In genomic region chr3:129615751-129616281, GRCh38 we compare ENCODE assay signal across 1 cellular context.
TF ChIP-seq lines count a peak whose summit lies in the region.

No MANE protein-coding gene starts in this region.

TF ChIP-seq in HCT116, 20 proteins besides CTCF, POLR2A, EP300 and RAD21 (continued from another document):
- TF ChIP-seq ZBTB33 (IDR thresholded peaks at IDR 0.05; ENCODE audit: extremely low read depth, insufficient replicate concordance, low read length): no peak
- no peak for TF ChIP-seq EZH2 (IDR thresholded peaks at IDR 0.05)
- TF ChIP-seq, protein P1, sequence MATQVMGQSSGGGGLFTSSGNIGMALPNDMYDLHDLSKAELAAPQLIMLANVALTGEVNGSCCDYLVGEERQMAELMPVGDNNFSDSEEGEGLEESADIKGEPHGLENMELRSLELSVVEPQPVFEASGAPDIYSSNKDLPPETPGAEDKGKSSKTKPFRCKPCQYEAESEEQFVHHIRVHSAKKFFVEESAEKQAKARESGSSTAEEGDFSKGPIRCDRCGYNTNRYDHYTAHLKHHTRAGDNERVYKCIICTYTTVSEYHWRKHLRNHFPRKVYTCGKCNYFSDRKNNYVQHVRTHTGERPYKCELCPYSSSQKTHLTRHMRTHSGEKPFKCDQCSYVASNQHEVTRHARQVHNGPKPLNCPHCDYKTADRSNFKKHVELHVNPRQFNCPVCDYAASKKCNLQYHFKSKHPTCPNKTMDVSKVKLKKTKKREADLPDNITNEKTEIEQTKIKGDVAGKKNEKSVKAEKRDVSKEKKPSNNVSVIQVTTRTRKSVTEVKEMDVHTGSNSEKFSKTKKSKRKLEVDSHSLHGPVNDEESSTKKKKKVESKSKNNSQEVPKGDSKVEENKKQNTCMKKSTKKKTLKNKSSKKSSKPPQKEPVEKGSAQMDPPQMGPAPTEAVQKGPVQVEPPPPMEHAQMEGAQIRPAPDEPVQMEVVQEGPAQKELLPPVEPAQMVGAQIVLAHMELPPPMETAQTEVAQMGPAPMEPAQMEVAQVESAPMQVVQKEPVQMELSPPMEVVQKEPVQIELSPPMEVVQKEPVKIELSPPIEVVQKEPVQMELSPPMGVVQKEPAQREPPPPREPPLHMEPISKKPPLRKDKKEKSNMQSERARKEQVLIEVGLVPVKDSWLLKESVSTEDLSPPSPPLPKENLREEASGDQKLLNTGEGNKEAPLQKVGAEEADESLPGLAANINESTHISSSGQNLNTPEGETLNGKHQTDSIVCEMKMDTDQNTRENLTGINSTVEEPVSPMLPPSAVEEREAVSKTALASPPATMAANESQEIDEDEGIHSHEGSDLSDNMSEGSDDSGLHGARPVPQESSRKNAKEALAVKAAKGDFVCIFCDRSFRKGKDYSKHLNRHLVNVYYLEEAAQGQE (IDR thresholded peaks at IDR 0.05; ENCODE audit: low read depth): no peak
- TF ChIP-seq FOSL1 (IDR thresholded peaks at IDR 0.05; ENCODE audit: low read depth): no peak
